ENCODE assay signal across 24 cellular contexts in genomic region chr1:234999513-234999940, GRCh38.
DNase-seq lines count a peak whose midpoint lies in the region; TF ChIP-seq lines count a peak whose summit lies in the region.
"Had no signal": no experiment of that assay in that cellular context is flagged by ENCODE, and none has a peak within 500 bp of the region (broad histone marks: within the 10 kb centered on the region; RNA-seq: fewer than 3 reads in every experiment).

No MANE protein-coding gene starts in this region.

- H3K36me3 ChIP-seq in muscle layer of colon (ENCODE audit: insufficient read depth, low read length) (no peaks in the 10 kb centered on the region), thymus (ENCODE audit: control insufficient read depth, insufficient read depth) (no peaks in the 10 kb centered on the region)
- H3K36me3 ChIP-seq: left lung, pancreas, right lobe of liver had no signal

- no peak for TF ChIP-seq CTCF in chondrocyte (IDR thresholded peaks at IDR 0.05)

- peaks cover 37% of the 10 kb centered on the region for H3K4me1 ChIP-seq in muscle layer of colon (ENCODE audit: insufficient read depth, low read length)
- H3K4me1 ChIP-seq in thymus (ENCODE audit: control insufficient read depth, insufficient read depth, low read length) = no peaks in the 10 kb centered on the region

- H3K4me3 ChIP-seq in muscle layer of colon (ENCODE audit: low read depth in 1 of 2, low read length in 2 of 2) = no peak overlapping the region
- H3K4me3 ChIP-seq in thymus (ENCODE audit: low read length) = no peak overlapping the region
- H3K4me3 ChIP-seq: left lung, pancreas, right lobe of liver had no signal

- H3K4me1 Mint-ChIP-seq in activated naive CD4-positive, alpha-beta T cell treated with anti-CD3 and anti-CD28 coated beads, Interleukin-2, amount 10 ng/mL, durations not matched to agents 7 days and 5 days = peaks cover 15% of the 10 kb centered on the region
- H3K4me1 Mint-ChIP-seq in chondrocyte (ENCODE audit: low read depth) = peaks cover 50% of the 10 kb centered on the region

- H3K4me3 Mint-ChIP-seq in activated naive CD4-positive, alpha-beta T cell treated with anti-CD3 and anti-CD28 coated beads, Interleukin-2, amount 10 ng/mL, durations not matched to agents 7 days and 5 days = no peak overlapping the region
- no peak overlapping the region for H3K4me3 Mint-ChIP-seq in chondrocyte (ENCODE audit: unreplicated experiment)
- H3K4me3 Mint-ChIP-seq: activated CD4-positive, alpha-beta T cell treated with anti-CD3 and anti-CD28 coated beads, Interleukin-2, amount 10 ng/mL, durations not matched to agents 24 days and 14 days; activated naive CD4-positive, alpha-beta T cell treated with anti-CD3 and anti-CD28 coated beads for 36 hours; activated T-cell treated with anti-CD3 and anti-CD28 coated beads, Interleukin-2, amount 50 U/mL, for 72 hours; nephron progenitor cell; stimulated activated naive CD8-positive, alpha-beta T cell treated with anti-CD3 and anti-CD28 coated beads, Interleukin-15, amount 100 ng/mL, for 72 hours had no signal

- no peaks in the 10 kb centered on the region for H3K9me3 Mint-ChIP-seq in activated naive CD4-positive, alpha-beta T cell treated with anti-CD3 and anti-CD28 coated beads, Interleukin-2, amount 10 ng/mL, durations not matched to agents 7 days and 5 days
- no peaks in the 10 kb centered on the region for H3K9me3 Mint-ChIP-seq in chondrocyte (ENCODE audit: low read depth)
- H3K9me3 Mint-ChIP-seq: activated CD4-positive, alpha-beta T cell treated with anti-CD3 and anti-CD28 coated beads, Interleukin-2, amount 10 ng/mL, durations not matched to agents 24 days and 14 days; activated naive CD4-positive, alpha-beta T cell treated with anti-CD3 and anti-CD28 coated beads for 36 hours; nephron progenitor cell had no signal

- no peaks in the 10 kb centered on the region for H3K27me3 Mint-ChIP-seq in activated naive CD4-positive, alpha-beta T cell treated with anti-CD3 and anti-CD28 coated beads, Interleukin-2, amount 10 ng/mL, durations not matched to agents 7 days and 5 days
- no peaks in the 10 kb centered on the region for H3K27me3 Mint-ChIP-seq in chondrocyte (ENCODE audit: low read depth)
- H3K27me3 Mint-ChIP-seq: activated CD4-positive, alpha-beta T cell treated with anti-CD3 and anti-CD28 coated beads, Interleukin-2, amount 10 ng/mL, durations not matched to agents 24 days and 14 days; stimulated activated naive CD8-positive, alpha-beta T cell treated with anti-CD3 and anti-CD28 coated beads, Interleukin-15, amount 100 ng/mL, for 72 hours had no signal

- no peak overlapping the region for H3K27ac Mint-ChIP-seq in activated naive CD4-positive, alpha-beta T cell treated with anti-CD3 and anti-CD28 coated beads, Interleukin-2, amount 10 ng/mL, durations not matched to agents 7 days and 5 days
- peak overlapping the region; percentile 8 for H3K27ac Mint-ChIP-seq in chondrocyte (ENCODE audit: unreplicated experiment)
- H3K27ac Mint-ChIP-seq: activated CD4-positive, alpha-beta T cell treated with anti-CD3 and anti-CD28 coated beads, Interleukin-2, amount 10 ng/mL, durations not matched to agents 24 days and 14 days; activated naive CD4-positive, alpha-beta T cell treated with anti-CD3 and anti-CD28 coated beads for 36 hours; activated T-cell treated with anti-CD3 and anti-CD28 coated beads, Interleukin-2, amount 50 U/mL, for 72 hours had no signal

- CTCF ChIA-PET in activated naive CD4-positive, alpha-beta T cell treated with anti-CD3 and anti-CD28 coated beads, Interleukin-2, amount 10 ng/mL, durations not matched to agents 7 days and 5 days (lab: Charles Lee) = no interaction called here

- H3K9ac ChIP-seq in muscle layer of colon (ENCODE audit: low read length) = no peak overlapping the region

- 99% methylated on average over 10 of the region's 10 CpGs for WGBS in thymus

- no peaks in the 10 kb centered on the region for H3K27me3 ChIP-seq in muscle layer of colon (ENCODE audit: control insufficient read depth in 1 of 2, insufficient read depth in 2 of 2, low read length in 2 of 2)
- H3K27me3 ChIP-seq in thymus (ENCODE audit: control insufficient read depth, insufficient read depth) = no peaks in the 10 kb centered on the region
- H3K27me3 ChIP-seq: left lung, pancreas, right lobe of liver had no signal

- no peaks in the 10 kb centered on the region for H3K36me3 Mint-ChIP-seq in activated naive CD4-positive, alpha-beta T cell treated with anti-CD3 and anti-CD28 coated beads, Interleukin-2, amount 10 ng/mL, durations not matched to agents 7 days and 5 days
- H3K36me3 Mint-ChIP-seq in chondrocyte (ENCODE audit: low read depth) = no peaks in the 10 kb centered on the region

- no peaks in the 10 kb centered on the region for H3K9me3 ChIP-seq in muscle layer of colon (ENCODE audit: low read length)
- H3K9me3 ChIP-seq in thymus (ENCODE audit: control insufficient read depth) = no peaks in the 10 kb centered on the region
- H3K9me3 ChIP-seq: left lung, pancreas, right lobe of liver had no signal

- H3K27ac ChIP-seq in muscle layer of colon (ENCODE audit: low read depth, low read length) = peak overlapping the region; percentile 60
- H3K27ac ChIP-seq in thymus (ENCODE audit: low read depth) = peak overlapping the region; percentile 31
- H3K27ac ChIP-seq: left lung, pancreas, right lobe of liver had no signal

- DNase-seq in activated naive CD4-positive, alpha-beta T cell treated with anti-CD3 and anti-CD28 coated beads, Interleukin-2, amount 10 ng/mL, durations not matched to agents 7 days and 5 days = peak; percentile 15
- no peak for DNase-seq in activated naive CD4-positive, alpha-beta T cell treated with anti-CD3 and anti-CD28 coated beads, Interleukin-2, amount 50 U/mL, for 16 hours
- DNase-seq in chondrocyte (ENCODE audit: low spot score) = peak; percentile 51
- no peak for DNase-seq in hypothalamus (lab: John Stamatoyannopoulos, UW)
- DNase-seq in COR-L47 (lab: John Stamatoyannopoulos, UW) = no peak
- no peak for DNase-seq in EL
- DNase-seq: 8988T; activated CD4-positive, alpha-beta T cell treated with anti-CD3 and anti-CD28 coated beads, Interleukin-2, amount 10 ng/mL, durations not matched to agents 24 days and 14 days; activated naive CD4-positive, alpha-beta T cell treated with anti-CD3 and anti-CD28 coated beads for 36 hours; activated T-cell treated with anti-CD3 and anti-CD28 coated beads, Interleukin-2, amount 50 U/mL, for 72 hours; anterior cingulate cortex; caudate nucleus; Karpas-422; left lung; MV-4-11; NCI-H1694; NCI-H2171; NCI-H524 treated with DMSO at 0.1 percent for 48 hours; nephron progenitor cell; pancreas; stimulated activated naive CD8-positive, alpha-beta T cell treated with anti-CD3 and anti-CD28 coated beads, Interleukin-15, amount 100 ng/mL, for 72 hours had no signal

Comparison
In these comparisons a context has a peak if more than half of its experiments do, and no peak if none do; other contexts are left out.
1. DNase-seq: peak in activated naive CD4-positive, alpha-beta T cell treated with anti-CD3 and anti-CD28 coated beads, Interleukin-2, amount 10 ng/mL, durations not matched to agents 7 days and 5 days (single experiment) and chondrocyte (single experiment); none in activated naive CD4-positive, alpha-beta T cell treated with anti-CD3 and anti-CD28 coated beads, Interleukin-2, amount 50 U/mL, for 16 hours (single experiment), hypothalamus (0 of 51), COR-L47 (single experiment) and EL (single experiment).